In the genomic region with DNA sequence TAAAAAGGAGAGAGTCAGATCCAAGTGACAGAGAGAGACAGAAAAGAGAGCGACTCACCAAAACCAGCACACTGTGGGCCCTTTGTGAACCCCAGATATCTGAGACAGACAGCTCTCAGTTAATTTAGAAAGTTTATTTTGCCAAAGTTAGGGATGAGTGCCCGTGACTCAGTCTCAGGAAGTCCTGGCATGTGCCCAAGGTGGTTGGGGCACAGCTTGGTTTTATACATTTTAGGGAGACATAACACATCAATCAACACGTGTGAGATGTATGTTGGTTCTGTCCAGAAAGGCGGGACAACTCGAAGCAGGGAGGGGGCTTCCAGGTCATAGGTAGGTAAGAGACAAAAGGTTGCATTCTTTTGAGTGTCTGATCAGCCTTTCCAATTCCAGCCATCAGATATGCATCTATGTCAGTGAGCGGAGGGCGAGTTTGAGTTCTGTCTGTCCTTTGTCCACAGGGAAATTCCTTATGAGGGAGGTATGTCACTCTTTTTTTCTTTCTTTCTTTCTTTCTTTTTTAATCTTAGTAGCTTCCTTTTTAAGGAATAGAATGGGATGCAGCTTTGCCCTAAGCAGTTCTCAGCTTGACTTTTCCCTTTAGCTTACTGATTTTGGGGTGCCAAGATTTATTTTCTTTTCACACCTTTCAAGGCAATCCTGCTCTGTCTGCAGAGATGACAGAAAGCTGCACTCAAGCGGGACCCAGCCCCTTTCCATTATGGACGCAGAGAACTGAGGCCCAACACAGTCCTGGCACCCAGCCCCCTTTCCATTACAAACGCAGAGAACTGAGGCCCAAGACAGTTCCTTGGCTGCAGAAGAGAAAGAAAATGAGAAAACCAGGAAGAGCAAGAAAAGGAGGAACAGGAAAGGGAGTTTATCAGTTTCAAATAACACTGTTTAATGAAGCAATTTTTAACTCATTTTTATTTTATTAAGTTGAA, we compare ENCODE assay signal across 2 cellular contexts.
TF ChIP-seq lines count a peak whose summit lies in the region.

No MANE protein-coding gene starts in this region.

TF ChIP-seq in HEK293, 187 proteins besides CTCF, POLR2A, EP300 and RAD21:
- TF ChIP-seq, protein P1, sequence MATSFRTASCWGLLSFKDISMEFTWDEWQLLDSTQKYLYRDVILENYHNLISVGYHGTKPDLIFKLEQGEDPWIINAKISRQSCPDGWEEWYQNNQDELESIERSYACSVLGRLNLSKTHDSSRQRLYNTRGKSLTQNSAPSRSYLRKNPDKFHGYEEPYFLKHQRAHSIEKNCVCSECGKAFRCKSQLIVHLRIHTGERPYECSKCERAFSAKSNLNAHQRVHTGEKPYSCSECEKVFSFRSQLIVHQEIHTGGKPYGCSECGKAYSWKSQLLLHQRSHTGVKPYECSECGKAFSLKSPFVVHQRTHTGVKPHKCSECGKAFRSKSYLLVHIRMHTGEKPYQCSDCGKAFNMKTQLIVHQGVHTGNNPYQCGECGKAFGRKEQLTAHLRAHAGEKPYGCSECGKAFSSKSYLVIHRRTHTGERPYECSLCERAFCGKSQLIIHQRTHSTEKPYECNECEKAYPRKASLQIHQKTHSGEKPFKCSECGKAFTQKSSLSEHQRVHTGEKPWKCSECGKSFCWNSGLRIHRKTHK (tag by site-specific recombination; IDR thresholded peaks at IDR 0.05) = no peak
- TF ChIP-seq, protein P2, sequence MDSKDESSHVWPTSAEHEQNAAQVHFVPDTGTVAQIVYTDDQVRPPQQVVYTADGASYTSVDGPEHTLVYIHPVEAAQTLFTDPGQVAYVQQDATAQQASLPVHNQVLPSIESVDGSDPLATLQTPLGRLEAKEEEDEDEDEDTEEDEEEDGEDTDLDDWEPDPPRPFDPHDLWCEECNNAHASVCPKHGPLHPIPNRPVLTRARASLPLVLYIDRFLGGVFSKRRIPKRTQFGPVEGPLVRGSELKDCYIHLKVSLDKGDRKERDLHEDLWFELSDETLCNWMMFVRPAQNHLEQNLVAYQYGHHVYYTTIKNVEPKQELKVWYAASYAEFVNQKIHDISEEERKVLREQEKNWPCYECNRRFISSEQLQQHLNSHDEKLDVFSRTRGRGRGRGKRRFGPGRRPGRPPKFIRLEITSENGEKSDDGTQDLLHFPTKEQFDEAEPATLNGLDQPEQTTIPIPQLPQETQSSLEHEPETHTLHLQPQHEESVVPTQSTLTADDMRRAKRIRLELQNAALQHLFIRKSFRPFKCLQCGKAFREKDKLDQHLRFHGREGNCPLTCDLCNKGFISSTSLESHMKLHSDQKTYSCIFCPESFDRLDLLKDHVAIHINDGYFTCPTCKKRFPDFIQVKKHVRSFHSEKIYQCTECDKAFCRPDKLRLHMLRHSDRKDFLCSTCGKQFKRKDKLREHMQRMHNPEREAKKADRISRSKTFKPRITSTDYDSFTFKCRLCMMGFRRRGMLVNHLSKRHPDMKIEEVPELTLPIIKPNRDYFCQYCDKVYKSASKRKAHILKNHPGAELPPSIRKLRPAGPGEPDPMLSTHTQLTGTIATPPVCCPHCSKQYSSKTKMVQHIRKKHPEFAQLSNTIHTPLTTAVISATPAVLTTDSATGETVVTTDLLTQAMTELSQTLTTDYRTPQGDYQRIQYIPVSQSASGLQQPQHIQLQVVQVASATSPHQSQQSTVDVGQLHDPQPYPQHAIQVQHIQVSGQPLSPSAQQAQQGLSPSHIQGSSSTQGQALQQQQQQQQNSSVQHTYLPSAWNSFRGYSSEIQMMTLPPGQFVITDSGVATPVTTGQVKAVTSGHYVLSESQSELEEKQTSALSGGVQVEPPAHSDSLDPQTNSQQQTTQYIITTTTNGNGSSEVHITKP (tag by site-specific recombination; IDR thresholded peaks at IDR 0.05) = peak; percentile 22; the same call in 1 of the 2 replicates

TF ChIP-seq in HepG2, 621 proteins besides CTCF, POLR2A, EP300 and RAD21:
- TF ChIP-seq, protein P3, sequence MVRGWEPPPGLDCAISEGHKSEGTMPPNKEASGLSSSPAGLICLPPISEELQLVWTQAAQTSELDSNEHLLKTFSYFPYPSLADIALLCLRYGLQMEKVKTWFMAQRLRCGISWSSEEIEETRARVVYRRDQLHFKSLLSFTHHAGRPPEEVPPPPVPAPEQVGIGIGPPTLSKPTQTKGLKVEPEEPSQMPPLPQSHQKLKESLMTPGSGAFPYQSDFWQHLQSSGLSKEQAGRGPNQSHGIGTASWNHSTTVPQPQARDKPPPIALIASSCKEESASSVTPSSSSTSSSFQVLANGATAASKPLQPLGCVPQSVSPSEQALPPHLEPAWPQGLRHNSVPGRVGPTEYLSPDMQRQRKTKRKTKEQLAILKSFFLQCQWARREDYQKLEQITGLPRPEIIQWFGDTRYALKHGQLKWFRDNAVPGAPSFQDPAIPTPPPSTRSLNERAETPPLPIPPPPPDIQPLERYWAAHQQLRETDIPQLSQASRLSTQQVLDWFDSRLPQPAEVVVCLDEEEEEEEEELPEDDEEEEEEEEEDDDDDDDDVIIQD (CRISPR knock-in tag; IDR thresholded peaks at IDR 0.05; ENCODE audit: low read depth) = no peak
- TF ChIP-seq CHD4 (IDR thresholded peaks at IDR 0.05; ENCODE audit: borderline replicate concordance, low read length) (no peak), ZFAT (CRISPR knock-in tag; conservative IDR thresholded peaks at IDR 0.05) (no peak), FOSL2 (CRISPR knock-in tag; IDR thresholded peaks at IDR 0.05) (no peak), SOX5 (CRISPR knock-in tag; IDR thresholded peaks at IDR 0.05; ENCODE audit: borderline replicate concordance) (no peak), HES4 (CRISPR knock-in tag; IDR thresholded peaks at IDR 0.05; ENCODE audit: borderline replicate concordance) (no peak), ZNF44 (CRISPR knock-in tag; IDR thresholded peaks at IDR 0.05) (no peak)
- TF ChIP-seq, protein P4, sequence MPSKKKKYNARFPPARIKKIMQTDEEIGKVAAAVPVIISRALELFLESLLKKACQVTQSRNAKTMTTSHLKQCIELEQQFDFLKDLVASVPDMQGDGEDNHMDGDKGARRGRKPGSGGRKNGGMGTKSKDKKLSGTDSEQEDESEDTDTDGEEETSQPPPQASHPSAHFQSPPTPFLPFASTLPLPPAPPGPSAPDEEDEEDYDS (CRISPR knock-in tag; IDR thresholded peaks at IDR 0.05) = no peak
